Comparison of ENCODE assay signal across 18 cellular contexts in genomic region chr13:94583926-94584325, GRCh38.
"Had no signal": no experiment of that assay in that cellular context is flagged by ENCODE, and none has a peak within 500 bp of the region (broad histone marks: within the 10 kb centered on the region; RNA-seq: fewer than 3 reads in every experiment).

No MANE protein-coding gene starts in this region.

- H3K4me3 ChIP-seq: breast epithelium, gastrocnemius medialis, heart left ventricle, left ventricle myocardium inferior, testis had no signal

- H3K27ac Mint-ChIP-seq: activated T-cell treated with anti-CD3 and anti-CD28 coated beads, Interleukin-2, amount 50 U/mL, for 72 hours; stimulated activated naive CD8-positive, alpha-beta T cell treated with anti-CD3 and anti-CD28 coated beads, Interleukin-15, amount 100 ng/mL, for 72 hours; type B pancreatic cell had no signal

- ATAC-seq: activated T-cell treated with anti-CD3 and anti-CD28 coated beads, Interleukin-2, amount 50 U/mL, for 72 hours; heart left ventricle; stimulated activated naive CD8-positive, alpha-beta T cell treated with anti-CD3 and anti-CD28 coated beads, Interleukin-15, amount 100 ng/mL, for 72 hours had no signal

- H3K9me3 Mint-ChIP-seq: activated T-cell treated with anti-CD3 and anti-CD28 coated beads, Interleukin-2, amount 50 U/mL, for 72 hours; stimulated activated naive CD8-positive, alpha-beta T cell treated with anti-CD3 and anti-CD28 coated beads, Interleukin-15, amount 100 ng/mL, for 72 hours; type B pancreatic cell had no signal

- FAIRE-seq: astrocyte had no signal

- H3K4me1 ChIP-seq: breast epithelium, gastrocnemius medialis, heart left ventricle, left ventricle myocardium inferior, testis had no signal

- H3K36me3 ChIP-seq: breast epithelium had no signal

- H3K27me3 ChIP-seq: breast epithelium, gastrocnemius medialis, heart left ventricle, testis had no signal

- H3K27ac ChIP-seq: breast epithelium, gastrocnemius medialis, heart left ventricle, left ventricle myocardium inferior, testis, WERI-Rb-1 had no signal

- H3K4me3 Mint-ChIP-seq: activated T-cell treated with anti-CD3 and anti-CD28 coated beads, Interleukin-2, amount 50 U/mL, for 72 hours; stimulated activated naive CD8-positive, alpha-beta T cell treated with anti-CD3 and anti-CD28 coated beads, Interleukin-15, amount 100 ng/mL, for 72 hours; type B pancreatic cell had no signal

- DNase-seq: activated CD4-positive, alpha-beta T cell treated with anti-CD3 and anti-CD28 coated beads for 1 hour; activated effector memory CD4-positive, alpha-beta T cell treated with anti-CD3 and anti-CD28 coated beads, Interleukin-2, amount 50 U/mL, for 16 hours; activated naive CD4-positive, alpha-beta T cell treated with anti-CD3 and anti-CD28 coated beads, Interleukin-2, amount 50 U/mL, for 16 hours; activated T-cell treated with anti-CD3 and anti-CD28 coated beads, Interleukin-2, amount 50 U/mL, for 72 hours; cerebellar nuclear complex; cortex of kidney; effector CD8-positive, alpha-beta T cell; gastrocnemius medialis; heart left ventricle; left ventricle myocardium inferior; retina; stimulated activated naive CD8-positive, alpha-beta T cell treated with anti-CD3 and anti-CD28 coated beads, Interleukin-15, amount 100 ng/mL, for 72 hours; SW 1271; testis; WERI-Rb-1 had no signal
